In genomic region chr11:85647604-85648299, GRCh38 we compare ENCODE assay signal across 8 cellular contexts. TPM values are rescaled to one million over a fixed set of nuclear protein-coding genes. Genes with fewer than 3 reads are reported as not detected.
A peak's percentile ranks its signal among the peaks of the same experiment; 100 is the strongest.
DNase-seq lines count a peak whose midpoint lies in the region; ATAC-seq, FAIRE-seq and TF ChIP-seq lines count a peak whose summit lies in the region.

TMEM126A (plus strand) TSS chr11:85647967; CDS start chr11:85650256, 2,289 bp downstream.

- H3K9me3 Mint-ChIP-seq in T-helper 2 cell treated with Interferon-gamma antibody and Interleukin-4, amounts not matched to agents 5 μg/mL and 100 μg/mL, for 36 hours = no peaks in the 10 kb centered on the region

- peak; percentile 99 for ATAC-seq in HG02973 (IDR thresholded peaks at IDR 0.05; ENCODE audit: unreplicated experiment)

- intact Hi-C loops in ascending aorta (cut with DNase I) (loop anchor here (1.0 kb wide), 2 partner anchors 17 to 19 kb away; partner anchors contain the start of gene TMEM126B), prostate gland (cut with DNase I) (loop anchor here (2.0 kb wide), 1 partner anchor 19 kb away; the partner anchor contains the start of gene TMEM126B)

- peak; percentile 79 for TF ChIP-seq POLR2A in prostate gland (IDR thresholded peaks at IDR 0.05)

- no peak for TF ChIP-seq CTCF in ascending aorta (IDR thresholded peaks at IDR 0.05)
- no peak for TF ChIP-seq CTCF in right atrium auricular region (IDR thresholded peaks at IDR 0.05)
- peak in 2 of 4 experiments; percentile 14 to 23 for TF ChIP-seq CTCF in prostate gland (IDR thresholded peaks at IDR 0.05)

- H3K9me3 ChIP-seq in ascending aorta (no peaks in the 10 kb centered on the region), right atrium auricular region (no peaks in the 10 kb centered on the region), prostate gland (no peaks in the 10 kb centered on the region)

- DNase-seq in GM18507 (ENCODE audit: extremely low spot score, insufficient read length, low read depth) (peak; percentile 80), NCI-H1930 (lab: John Stamatoyannopoulos, UW) (peak; percentile 74 to 78), ascending aorta (ENCODE audit: low spot score in 2 of 2) (peak; percentile 64 to 95), right atrium auricular region (ENCODE audit: low spot score) (peak; percentile 88), prostate gland (ENCODE audit: low spot score) (peak; percentile 86)
- DNase-seq in T-helper 2 cell treated with Interferon-gamma antibody and Interleukin-4, amounts not matched to agents 5 μg/mL and 100 μg/mL, for 36 hours (ENCODE audit: low spot score) = peak; percentile 90

- H3K27ac ChIP-seq in ascending aorta (peak within 1 kb of the TSS; percentile 81 to 86), right atrium auricular region (peak within 1 kb of the TSS; percentile 73 to 83), prostate gland (peak within 1 kb of the TSS; percentile 75 to 76), urinary bladder (ENCODE audit: low read depth) (peak within 1 kb of the TSS; percentile 80)

- H3K36me3 Mint-ChIP-seq in T-helper 2 cell treated with Interferon-gamma antibody and Interleukin-4, amounts not matched to agents 5 μg/mL and 100 μg/mL, for 36 hours (ENCODE audit: low read depth) = peaks cover 8% of the 10 kb centered on the region

- H3K27me3 ChIP-seq in ascending aorta (no peaks in the 10 kb centered on the region), right atrium auricular region (no peaks in the 10 kb centered on the region), prostate gland (replicated peaks; ENCODE audit: insufficient read depth) (no peaks in the 10 kb centered on the region)

- peak within 1 kb of the TSS; percentile 97 for H3K4me3 Mint-ChIP-seq in T-helper 2 cell treated with Interferon-gamma antibody and Interleukin-4, amounts not matched to agents 5 μg/mL and 100 μg/mL, for 36 hours

- peaks cover 23% of the 10 kb centered on the region for H3K27me3 Mint-ChIP-seq in T-helper 2 cell treated with Interferon-gamma antibody and Interleukin-4, amounts not matched to agents 5 μg/mL and 100 μg/mL, for 36 hours (ENCODE audit: low read depth)

- peak; percentile 95 for FAIRE-seq in GM18507 (lab: Jason Lieb, UNC)

- peak within 1 kb of the TSS; percentile 61 to 84 for H3K4me3 ChIP-seq in ascending aorta
- peak within 1 kb of the TSS; percentile 63 to 66 for H3K4me3 ChIP-seq in right atrium auricular region
- peak within 1 kb of the TSS; percentile 47 to 49 for H3K4me3 ChIP-seq in prostate gland
- peak within 1 kb of the TSS; percentile 59 for H3K4me3 ChIP-seq in urinary bladder (ENCODE audit: low read depth, low read length)

- WGBS in prostate gland = under 1% methylated on average over 33 of the region's 33 CpGs
- WGBS in urinary bladder = under 1% methylated on average over 33 of the region's 33 CpGs

- peaks cover 18% of the 10 kb centered on the region for H3K4me1 Mint-ChIP-seq in T-helper 2 cell treated with Interferon-gamma antibody and Interleukin-4, amounts not matched to agents 5 μg/mL and 100 μg/mL, for 36 hours (ENCODE audit: low read depth)

- H3K4me1 ChIP-seq in ascending aorta = peaks cover 3 to 7% of the 10 kb centered on the region in 2 donors
- peaks cover 0 to 22% of the 10 kb centered on the region in 2 donors for H3K4me1 ChIP-seq in right atrium auricular region
- H3K4me1 ChIP-seq in prostate gland (replicated peaks) = peaks cover 4% of the 10 kb centered on the region
- H3K4me1 ChIP-seq in urinary bladder (ENCODE audit: insufficient read depth) = no peaks in the 10 kb centered on the region

- H3K27ac Mint-ChIP-seq in T-helper 2 cell treated with Interferon-gamma antibody and Interleukin-4, amounts not matched to agents 5 μg/mL and 100 μg/mL, for 36 hours = peak within 1 kb of the TSS; percentile 96

- H3K36me3 ChIP-seq in ascending aorta (no peaks in the 10 kb centered on the region), right atrium auricular region (no peaks in the 10 kb centered on the region), prostate gland (no peaks in the 10 kb centered on the region), urinary bladder (ENCODE audit: insufficient read depth) (no peaks in the 10 kb centered on the region)

RNA-seq across cellular contexts. Expression of gene TMEM126A, which starts in this region (rescaled TPM):
- total RNA-seq in ascending aorta (6.8 TPM), right atrium auricular region (10 to 100 TPM; 33.8 to 70.6 TPM), prostate gland (10 to 100 TPM; 13.6 to 24.4 TPM), urinary bladder (29.3 TPM)
- 37.0 TPM for polyA plus RNA-seq in urinary bladder

Comparison
In these comparisons a context has a peak if more than half of its experiments do, and no peak if none do; other contexts are left out.
1. Peak in every context shown above with its lines: DNase-seq, ATAC-seq, H3K4me3 ChIP-seq and H3K27ac ChIP-seq.